In genomic region chr18:8660316-8660715, GRCh38 we compare ENCODE assay signal across 25 cellular contexts. TPM values are rescaled to one million over a fixed set of nuclear protein-coding genes. Genes with fewer than 3 reads are reported as not detected.
DNase-seq lines count a peak whose midpoint lies in the region; ATAC-seq and TF ChIP-seq lines count a peak whose summit lies in the region.
"Had no signal": no experiment of that assay in that cellular context is flagged by ENCODE, and none has a peak within 500 bp of the region (broad histone marks: within the 10 kb centered on the region; RNA-seq: fewer than 3 reads in every experiment).

No MANE protein-coding gene starts in this region.

- H3K9me3 Mint-ChIP-seq in brain (peaks cover 0 to 3% (median 0%) of the 10 kb centered on the region in 5 experiments), neural progenitor cell (peaks cover 2% of the 10 kb centered on the region)
- H3K9me3 Mint-ChIP-seq: CD4-positive, alpha-beta T cell had no signal

- H3F3A ChIP-seq in neural progenitor cell (ENCODE audit: low read depth) = peaks cover 24% of the 10 kb centered on the region

- peaks cover 4% of the 10 kb centered on the region for H3K4me1 ChIP-seq in fibroblast of lung (ENCODE audit: control insufficient read depth, extremely low read depth, insufficient read depth, low read length)
- peaks cover 30% of the 10 kb centered on the region for H3K4me1 ChIP-seq in neural progenitor cell
- no peaks in the 10 kb centered on the region for H3K4me1 ChIP-seq in mucosa of descending colon (ENCODE audit: low read depth)

- H3K9me3 ChIP-seq in fibroblast of lung (ENCODE audit: control insufficient read depth, insufficient read depth, low read depth, low read length) (no peaks in the 10 kb centered on the region), neural progenitor cell (ENCODE audit: low read depth) (no peaks in the 10 kb centered on the region), mucosa of descending colon (no peaks in the 10 kb centered on the region)
- H3K9me3 ChIP-seq: HAP-1 had no signal

- peak; percentile 74 for DNase-seq in DMS79 treated with DMSO at 0.1 percent for 48 hours (lab: John Stamatoyannopoulos, UW)
- no peak for DNase-seq in DMS79 (lab: John Stamatoyannopoulos, UW)
- no peak for DNase-seq in fibroblast of lung (ENCODE audit: low read depth in 2 of 2)
- no peak for DNase-seq in neural progenitor cell (ENCODE audit: low spot score)
- DNase-seq in mucosa of descending colon = no peak
- DNase-seq in H4 (ENCODE audit: low spot score) = no peak
- DNase-seq: ACHN; CD4-positive, alpha-beta T cell; COR-L47; DMS 273 treated with DMSO at 0.1 percent for 48 hours; GDM1; KG1; NCI-H1105; NCI-H1694 treated with DMSO at 0.1 percent for 48 hours; NCI-H2081 treated with DMSO at 0.1 percent for 48 hours; NCI-H748 treated with DMSO at 0.1 percent for 48 hours; NK-92 treated with Interleukin-12 subunit alpha and Interleukin-12 subunit beta, amount 100 ng/mL, for 24 hours; SHP77 treated with DMSO at 0.1 percent for 48 hours; SW 1271 had no signal

- ATAC-seq in HG03045 (IDR thresholded peaks at IDR 0.05; ENCODE audit: unreplicated experiment) (no peak), mucosa of descending colon (no peak)

- no peaks in the 10 kb centered on the region for H3K27me3 ChIP-seq in fibroblast of lung (ENCODE audit: control insufficient read depth, insufficient read depth, low read length)
- no peaks in the 10 kb centered on the region for H3K27me3 ChIP-seq in neural progenitor cell
- H3K27me3 ChIP-seq: BLaER1 had no signal

- H3K27ac ChIP-seq in fibroblast of lung (ENCODE audit: insufficient read depth, low read length) (peak overlapping the region; percentile 25), neural progenitor cell (no peak overlapping the region)
- H3K27ac ChIP-seq: 22Rv1, BLaER1, SK-N-MC had no signal

- H3K27ac Mint-ChIP-seq in brain (peak overlapping the region in 4 of 5 experiments; percentile 40 to 97 (median 68)), neural progenitor cell (peak overlapping the region; percentile 88)
- H3K27ac Mint-ChIP-seq: CD4-positive, alpha-beta T cell had no signal

- H3K4me2 ChIP-seq in fibroblast of lung (ENCODE audit: extremely low read depth, insufficient read depth, low read length) (no peak overlapping the region), neural progenitor cell (no peak overlapping the region)
- H3K4me2 ChIP-seq: BLaER1 had no signal

- H3K4me3 ChIP-seq in fibroblast of lung (replicated peaks in 1 of 4; ENCODE audit: control extremely low read depth in 1 of 4, insufficient read depth in 1 of 4, low read depth in 3 of 4, low read length in 4 of 4) (no peak overlapping the region), neural progenitor cell (no peak overlapping the region), mucosa of descending colon (no peak overlapping the region)
- H3K4me3 ChIP-seq: BLaER1, HAP-1, SK-N-MC had no signal

- H3K36me3 Mint-ChIP-seq in brain (no peaks in the 10 kb centered on the region), neural progenitor cell (no peaks in the 10 kb centered on the region)

- H3K4me1 Mint-ChIP-seq in brain = peaks cover 79% of the 10 kb centered on the region
- peaks cover 66% of the 10 kb centered on the region for H3K4me1 Mint-ChIP-seq in neural progenitor cell

- no peak overlapping the region for H3K4me3 Mint-ChIP-seq in brain
- H3K4me3 Mint-ChIP-seq in neural progenitor cell = no peak overlapping the region
- H3K4me3 Mint-ChIP-seq: CD4-positive, alpha-beta T cell had no signal

- H3K27me3 Mint-ChIP-seq in brain (peaks cover 6% of the 10 kb centered on the region), neural progenitor cell (ENCODE audit: insufficient read depth, low read depth) (peaks cover 9% of the 10 kb centered on the region)

- H4K20me1 ChIP-seq in fibroblast of lung (ENCODE audit: control insufficient read depth, extremely low read depth, insufficient read depth, low read length) (no peaks in the 10 kb centered on the region), neural progenitor cell (ENCODE audit: low read depth) (no peaks in the 10 kb centered on the region)
- H4K20me1 ChIP-seq: BLaER1 had no signal

- intact Hi-C loops in mucosa of descending colon (cut with DNase I, micrococcal nuclease) = no loop called here

- H3K36me3 ChIP-seq in fibroblast of lung (ENCODE audit: control insufficient read depth, insufficient read depth, low read length) = no peaks in the 10 kb centered on the region
- no peaks in the 10 kb centered on the region for H3K36me3 ChIP-seq in neural progenitor cell
- no peaks in the 10 kb centered on the region for H3K36me3 ChIP-seq in mucosa of descending colon (ENCODE audit: low read depth)
- H3K36me3 ChIP-seq: BLaER1, HAP-1 had no signal

- no peak for TF ChIP-seq CTCF in brain (conservative IDR thresholded peaks at IDR 0.05)
- TF ChIP-seq CTCF in fibroblast of lung (conservative IDR thresholded peaks at IDR 0.05 in 1 of 2, IDR thresholded peaks at IDR 0.05 in 1 of 2; ENCODE audit: low read depth in 1 of 2, low read length in 2 of 2) = no peak
- TF ChIP-seq CTCF in neural progenitor cell (IDR thresholded peaks at IDR 0.05) = no peak
- TF ChIP-seq CTCF in mucosa of descending colon (IDR thresholded peaks at IDR 0.05) = no peak

- H3K9ac ChIP-seq in fibroblast of lung (ENCODE audit: insufficient read depth, low read length) (no peak overlapping the region), neural progenitor cell (no peak overlapping the region)
- H3K9ac ChIP-seq: BLaER1 had no signal

- H3K79me2 ChIP-seq in fibroblast of lung (ENCODE audit: control insufficient read depth, insufficient read depth, low read length) (no peaks in the 10 kb centered on the region), neural progenitor cell (ENCODE audit: low read depth) (no peaks in the 10 kb centered on the region)

- H2AFZ ChIP-seq in fibroblast of lung (ENCODE audit: low read length) (no peak overlapping the region), neural progenitor cell (replicated peaks) (no peak overlapping the region)

RNA-seq across cellular contexts. Expression of gene MTCL1, which starts 45.0 kb away (rescaled TPM):
- polyA plus RNA-seq in brain (ENCODE audit: insufficient read depth, low read depth, low replicate concordance) (26.5 TPM), fibroblast of lung (31.0 and 35.0 TPM in 2 replicates)
- total RNA-seq in fibroblast of lung (38.0 and 56.0 TPM in 2 replicates), neural progenitor cell (ENCODE audit: low replicate concordance) (36.9 and 38.7 TPM in 2 replicates), mucosa of descending colon (100 to 1,000 TPM in 1 of 3 donors, 10 to 100 TPM in 1, 1 to 10 TPM in 1; 4.1 to 141 (median 15.4) TPM)
- 26.9 and 35.7 TPM in 2 replicates for polyA plus RNA-seq in fibroblast of lung (2012)
- 30.9 and 31.1 TPM in 2 replicates for polyA minus RNA-seq in fibroblast of lung (ENCODE audit: low replicate concordance)
- total RNA-seq in H4 (2014; rRNA removed; shearing (Covaris generic)) = 5.7 and 11.1 TPM in 2 replicates

RNA-seq across cellular contexts. Expression of gene RAB12, which starts 51.1 kb away (rescaled TPM):
- polyA plus RNA-seq in brain (ENCODE audit: insufficient read depth, low read depth, low replicate concordance) (15.1 TPM), fibroblast of lung (28.1 and 33.9 TPM in 2 replicates)
- total RNA-seq in fibroblast of lung (59.6 and 60.4 TPM in 2 replicates), neural progenitor cell (ENCODE audit: low replicate concordance) (24.6 and 41.4 TPM in 2 replicates), mucosa of descending colon (10 to 100 TPM; 14.2 to 48.2 (median 20.2) TPM)
- polyA plus RNA-seq in fibroblast of lung (2012) = 28.6 and 33.7 TPM in 2 replicates
- polyA minus RNA-seq in fibroblast of lung (ENCODE audit: low replicate concordance) = 2.0 and 3.6 TPM in 2 replicates
- total RNA-seq in H4 (2014; rRNA removed; shearing (Covaris generic)) = 68.4 and 71.5 TPM in 2 replicates
